ENCODE assay signal across 13 cellular contexts in genomic region chr1:84960371-84960770, GRCh38. TPM values are rescaled to one million over a fixed set of nuclear protein-coding genes. Genes with fewer than 3 reads are reported as not detected.
DNase-seq lines count a peak whose midpoint lies in the region; ATAC-seq and TF ChIP-seq lines count a peak whose summit lies in the region.
"Had no signal": no experiment of that assay in that cellular context is flagged by ENCODE, and none has a peak within 500 bp of the region (broad histone marks: within the 10 kb centered on the region; RNA-seq: fewer than 3 reads in every experiment).

No MANE protein-coding gene starts in this region.

- no peak overlapping the region for H3K4me3 Mint-ChIP-seq in activated T-cell treated with anti-CD3 and anti-CD28 coated beads, Interleukin-2, amount 50 U/mL, for 24 hours
- no peak overlapping the region for H3K4me3 Mint-ChIP-seq in activated T-cell treated with anti-CD3 and anti-CD28 coated beads, Interleukin-2, amount 50 U/mL, for 4 hours
- no peak overlapping the region for H3K4me3 Mint-ChIP-seq in activated T-helper 17 cell treated with anti-CD3 and anti-CD28 coated beads, Interleukin-2, amount 50 U/mL, for 72 hours
- H3K4me3 Mint-ChIP-seq in stimulated activated naive B cell treated with anti-CD40 and anti-IgM and Interleukin-4, amounts not matched to agents 10 μg/mL and 1 μg/mL and 100 μg/mL, for 72 hours: no peak overlapping the region
- H3K4me3 Mint-ChIP-seq in activated naive CD4-positive, alpha-beta T cell treated with anti-CD3 and anti-CD28 coated beads for 36 hours: no peak overlapping the region

- no peak for DNase-seq in activated T-cell treated with anti-CD3 and anti-CD28 coated beads, Interleukin-2, amount 50 U/mL, for 24 hours
- DNase-seq in activated T-cell treated with anti-CD3 and anti-CD28 coated beads, Interleukin-2, amount 50 U/mL, for 4 hours: no peak
- peak; percentile 70 to 79 for DNase-seq in foreskin fibroblast
- DNase-seq in stimulated activated naive B cell treated with anti-CD40 and anti-IgM and Interleukin-4, amounts not matched to agents 10 μg/mL and 1 μg/mL and 100 μg/mL, for 72 hours: no peak
- DNase-seq in DMS153 treated with DMSO at 0.1 percent for 48 hours (lab: John Stamatoyannopoulos, UW; ENCODE audit: unreplicated experiment): no peak
- no peak for DNase-seq in activated naive CD4-positive, alpha-beta T cell treated with anti-CD3 and anti-CD28 coated beads for 36 hours
- DNase-seq: activated T-cell treated with anti-CD3 and anti-CD28 coated beads, Interleukin-2, amount 50 U/mL, for 1 hour; MM.1S; NCI-H446; posterior cingulate gyrus; substantia nigra had no signal

- H3K27ac Mint-ChIP-seq in activated T-cell treated with anti-CD3 and anti-CD28 coated beads, Interleukin-2, amount 50 U/mL, for 24 hours: peak overlapping the region; percentile 35
- peak overlapping the region; percentile 39 for H3K27ac Mint-ChIP-seq in activated T-helper 17 cell treated with anti-CD3 and anti-CD28 coated beads, Interleukin-2, amount 50 U/mL, for 72 hours
- H3K27ac Mint-ChIP-seq in stimulated activated naive B cell treated with anti-CD40 and anti-IgM and Interleukin-4, amounts not matched to agents 10 μg/mL and 1 μg/mL and 100 μg/mL, for 72 hours: peak overlapping the region; percentile 80
- no peak overlapping the region for H3K27ac Mint-ChIP-seq in activated naive CD4-positive, alpha-beta T cell treated with anti-CD3 and anti-CD28 coated beads for 36 hours

- H3K4me3 ChIP-seq in foreskin fibroblast (ENCODE audit: low read depth in 1 of 2, low read length in 2 of 2): no peak overlapping the region

- CTCF ChIA-PET in activated naive CD4-positive, alpha-beta T cell treated with anti-CD3 and anti-CD28 coated beads for 36 hours (lab: Charles Lee): interaction anchor here (0.8 to 5.8 kb wide), 3 partner anchors 11 to 67 kb away, joined by 3 to 43 read pairs (median 4); no protein-coding TSS in a partner anchor

- peaks cover 82% of the 10 kb centered on the region for H3K36me3 Mint-ChIP-seq in activated T-cell treated with anti-CD3 and anti-CD28 coated beads, Interleukin-2, amount 50 U/mL, for 24 hours (ENCODE audit: low read depth)
- H3K36me3 Mint-ChIP-seq in activated T-cell treated with anti-CD3 and anti-CD28 coated beads, Interleukin-2, amount 50 U/mL, for 4 hours (ENCODE audit: insufficient read depth): peaks cover 22% of the 10 kb centered on the region
- H3K36me3 Mint-ChIP-seq in activated T-helper 17 cell treated with anti-CD3 and anti-CD28 coated beads, Interleukin-2, amount 50 U/mL, for 72 hours (ENCODE audit: low read depth): peaks cover 75% of the 10 kb centered on the region
- H3K36me3 Mint-ChIP-seq in stimulated activated naive B cell treated with anti-CD40 and anti-IgM and Interleukin-4, amounts not matched to agents 10 μg/mL and 1 μg/mL and 100 μg/mL, for 72 hours: peaks cover 65 to 69% of the 10 kb centered on the region in 2 donors
- peaks cover 9% of the 10 kb centered on the region for H3K36me3 Mint-ChIP-seq in activated naive CD4-positive, alpha-beta T cell treated with anti-CD3 and anti-CD28 coated beads for 36 hours (ENCODE audit: low read depth)

- H3K9me3 Mint-ChIP-seq in activated T-cell treated with anti-CD3 and anti-CD28 coated beads, Interleukin-2, amount 50 U/mL, for 24 hours: no peaks in the 10 kb centered on the region
- H3K9me3 Mint-ChIP-seq in activated T-cell treated with anti-CD3 and anti-CD28 coated beads, Interleukin-2, amount 50 U/mL, for 4 hours: no peaks in the 10 kb centered on the region
- H3K9me3 Mint-ChIP-seq in activated T-helper 17 cell treated with anti-CD3 and anti-CD28 coated beads, Interleukin-2, amount 50 U/mL, for 72 hours: no peaks in the 10 kb centered on the region
- H3K9me3 Mint-ChIP-seq in stimulated activated naive B cell treated with anti-CD40 and anti-IgM and Interleukin-4, amounts not matched to agents 10 μg/mL and 1 μg/mL and 100 μg/mL, for 72 hours: peaks cover 0 to 1% of the 10 kb centered on the region in 2 donors
- no peaks in the 10 kb centered on the region for H3K9me3 Mint-ChIP-seq in activated naive CD4-positive, alpha-beta T cell treated with anti-CD3 and anti-CD28 coated beads for 36 hours

- TF ChIP-seq CTCF in foreskin fibroblast (IDR thresholded peaks at IDR 0.05; ENCODE audit: low read depth, low read length): no peak

- H3K4me1 Mint-ChIP-seq in activated T-cell treated with anti-CD3 and anti-CD28 coated beads, Interleukin-2, amount 50 U/mL, for 24 hours (ENCODE audit: low read depth): peaks cover 33% of the 10 kb centered on the region
- H3K4me1 Mint-ChIP-seq in activated T-cell treated with anti-CD3 and anti-CD28 coated beads, Interleukin-2, amount 50 U/mL, for 4 hours (ENCODE audit: low read depth): peaks cover 10% of the 10 kb centered on the region
- H3K4me1 Mint-ChIP-seq in activated T-helper 17 cell treated with anti-CD3 and anti-CD28 coated beads, Interleukin-2, amount 50 U/mL, for 72 hours: peaks cover 15% of the 10 kb centered on the region
- peaks cover 31 to 52% of the 10 kb centered on the region in 2 donors for H3K4me1 Mint-ChIP-seq in stimulated activated naive B cell treated with anti-CD40 and anti-IgM and Interleukin-4, amounts not matched to agents 10 μg/mL and 1 μg/mL and 100 μg/mL, for 72 hours
- H3K4me1 Mint-ChIP-seq in activated naive CD4-positive, alpha-beta T cell treated with anti-CD3 and anti-CD28 coated beads for 36 hours (ENCODE audit: low read depth): peaks cover 7% of the 10 kb centered on the region

- ATAC-seq in activated T-cell treated with anti-CD3 and anti-CD28 coated beads, Interleukin-2, amount 50 U/mL, for 4 hours: no peak
- no peak for ATAC-seq in activated T-helper 17 cell treated with anti-CD3 and anti-CD28 coated beads, Interleukin-2, amount 50 U/mL, for 72 hours (replicated peaks)
- no peak for ATAC-seq in stimulated activated naive B cell treated with anti-CD40 and anti-IgM and Interleukin-4, amounts not matched to agents 10 μg/mL and 1 μg/mL and 100 μg/mL, for 72 hours (replicated peaks)
- ATAC-seq in HG02973 (IDR thresholded peaks at IDR 0.05; ENCODE audit: unreplicated experiment): no peak

- peaks cover 3% of the 10 kb centered on the region for H3K27me3 Mint-ChIP-seq in activated T-cell treated with anti-CD3 and anti-CD28 coated beads, Interleukin-2, amount 50 U/mL, for 24 hours
- H3K27me3 Mint-ChIP-seq in activated T-cell treated with anti-CD3 and anti-CD28 coated beads, Interleukin-2, amount 50 U/mL, for 4 hours (ENCODE audit: low read depth): no peaks in the 10 kb centered on the region
- H3K27me3 Mint-ChIP-seq in activated T-helper 17 cell treated with anti-CD3 and anti-CD28 coated beads, Interleukin-2, amount 50 U/mL, for 72 hours: no peaks in the 10 kb centered on the region
- H3K27me3 Mint-ChIP-seq in stimulated activated naive B cell treated with anti-CD40 and anti-IgM and Interleukin-4, amounts not matched to agents 10 μg/mL and 1 μg/mL and 100 μg/mL, for 72 hours: no peaks in the 10 kb centered on the region
- no peaks in the 10 kb centered on the region for H3K27me3 Mint-ChIP-seq in activated naive CD4-positive, alpha-beta T cell treated with anti-CD3 and anti-CD28 coated beads for 36 hours (ENCODE audit: low read depth)

- intact Hi-C loops in activated naive CD4-positive, alpha-beta T cell treated with anti-CD3 and anti-CD28 coated beads for 36 hours (cut with micrococcal nuclease): no loop called here

RNA-seq across cellular contexts. Expression of gene MCOLN2, which starts 36.5 kb away (rescaled TPM):
- 10 to 100 TPM; 32.9 to 67.7 (median 54.8) TPM for total RNA-seq in activated T-cell treated with anti-CD3 and anti-CD28 coated beads, Interleukin-2, amount 50 U/mL, for 4 hours
- 10 to 100 TPM; 25.6 to 43.8 TPM for total RNA-seq in activated T-helper 17 cell treated with anti-CD3 and anti-CD28 coated beads, Interleukin-2, amount 50 U/mL, for 72 hours
- total RNA-seq in activated naive CD4-positive, alpha-beta T cell treated with anti-CD3 and anti-CD28 coated beads for 36 hours: 1 to 10 TPM; 7.4 to 8.4 TPM

Comparison
In these comparisons a context has a peak if more than half of its experiments do, and no peak if none do; other contexts are left out.
1. DNase-seq: peak in foreskin fibroblast (2 of 2); none in activated T-cell treated with anti-CD3 and anti-CD28 coated beads, Interleukin-2, amount 50 U/mL, for 24 hours (single experiment), activated T-cell treated with anti-CD3 and anti-CD28 coated beads, Interleukin-2, amount 50 U/mL, for 4 hours (single experiment), stimulated activated naive B cell treated with anti-CD40 and anti-IgM and Interleukin-4, amounts not matched to agents 10 μg/mL and 1 μg/mL and 100 μg/mL, for 72 hours (single experiment), DMS153 treated with DMSO at 0.1 percent for 48 hours (single experiment) and activated naive CD4-positive, alpha-beta T cell treated with anti-CD3 and anti-CD28 coated beads for 36 hours (single experiment).